Comparison of ENCODE assay signal across 1 cellular context in the genomic region with DNA sequence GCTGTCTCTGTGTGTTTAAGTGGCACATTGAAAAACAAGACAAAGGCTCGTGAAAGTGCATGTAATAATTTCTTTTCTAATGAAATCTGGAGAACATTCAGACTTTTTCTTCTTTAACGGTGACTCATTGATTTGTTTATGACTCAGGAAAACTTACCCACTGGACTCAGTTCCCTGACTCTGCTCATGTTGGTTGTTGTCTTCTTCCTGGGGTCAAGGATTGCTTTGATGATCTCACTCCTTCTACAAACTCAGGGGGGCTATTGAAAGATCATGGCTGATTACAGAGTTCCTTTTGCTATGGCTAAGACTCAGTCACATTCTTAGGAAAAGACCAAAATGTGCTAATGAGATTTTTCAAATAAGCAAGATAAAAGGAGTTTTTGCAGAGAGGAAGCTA.
A peak's percentile ranks its signal among the peaks of the same experiment; 100 is the strongest.
TF ChIP-seq lines count a peak whose summit lies in the region.

No MANE protein-coding gene starts in this region.

TF ChIP-seq in H1, 55 proteins besides CTCF, POLR2A, EP300 and RAD21:
- no peak for TF ChIP-seq EGR1 (IDR thresholded peaks at IDR 0.05; ENCODE audit: borderline replicate concordance, low read depth, low read length)
- TF ChIP-seq BACH1 (IDR thresholded peaks at IDR 0.05; ENCODE audit: low read length) = peak; percentile 38; the same call in 1 of the 2 replicates
TF ChIP-seq in H1: peak in this region for 1.
